ENCODE assay signal across 19 cellular contexts in genomic region chr18:21305621-21306020, GRCh38.
DNase-seq lines count a peak whose midpoint lies in the region; TF ChIP-seq lines count a peak whose summit lies in the region.
"Had no signal": no experiment of that assay in that cellular context is flagged by ENCODE, and none has a peak within 500 bp of the region (broad histone marks: within the 10 kb centered on the region; RNA-seq: fewer than 3 reads in every experiment).

No MANE protein-coding gene starts in this region.

- H3K4me3 Mint-ChIP-seq in Caco-2 (ENCODE audit: unreplicated experiment) (peak overlapping the region; percentile 1), endothelial cell (ENCODE audit: unreplicated experiment) (peak overlapping the region; percentile 12), neural progenitor cell (no peak overlapping the region)
- H3K4me3 Mint-ChIP-seq: B cell; CD4-positive, alpha-beta T cell; CD8-positive, alpha-beta memory T cell had no signal

- H3K36me3 ChIP-seq in Caco-2 (ENCODE audit: control insufficient read depth, insufficient read depth, low read length) (no peaks in the 10 kb centered on the region), mesendoderm (ENCODE audit: control insufficient read depth, insufficient read depth, low read length) (no peaks in the 10 kb centered on the region), neural progenitor cell (no peaks in the 10 kb centered on the region)
- H3K36me3 ChIP-seq: BLaER1, HAP-1 had no signal

- H3K9me3 Mint-ChIP-seq in Caco-2 (ENCODE audit: unreplicated experiment), result no peaks in the 10 kb centered on the region
- no peaks in the 10 kb centered on the region for H3K9me3 Mint-ChIP-seq in endothelial cell (ENCODE audit: unreplicated experiment)
- H3K9me3 Mint-ChIP-seq in neural progenitor cell, result no peaks in the 10 kb centered on the region
- H3K9me3 Mint-ChIP-seq: CD4-positive, alpha-beta T cell had no signal

- no peaks in the 10 kb centered on the region for H3K9me3 ChIP-seq in Caco-2
- no peaks in the 10 kb centered on the region for H3K9me3 ChIP-seq in neural progenitor cell (ENCODE audit: low read depth)
- H3K9me3 ChIP-seq: BLaER1, HAP-1 had no signal

- H2BK5ac ChIP-seq in mesendoderm (ENCODE audit: low read length), result no peak overlapping the region

- H3K27me3 Mint-ChIP-seq in Caco-2 (ENCODE audit: insufficient read depth, unreplicated experiment) (no peaks in the 10 kb centered on the region), endothelial cell (ENCODE audit: unreplicated experiment) (peaks cover 1% of the 10 kb centered on the region), neural progenitor cell (ENCODE audit: insufficient read depth, low read depth) (peaks cover 2% of the 10 kb centered on the region)
- H3K27me3 Mint-ChIP-seq: B cell had no signal

- BruUV-seq in Caco-2 (replicated peaks; lab: Mats Ljungman, UMichigan), result no TSS peak

- H3K4me1 ChIP-seq in Caco-2, result peaks cover 72% of the 10 kb centered on the region
- H3K4me1 ChIP-seq in mesendoderm (ENCODE audit: control insufficient read depth, low read depth, low read length), result peaks cover 9% of the 10 kb centered on the region
- H3K4me1 ChIP-seq in neural progenitor cell, result peaks cover 75% of the 10 kb centered on the region
- H3K4me1 ChIP-seq: BLaER1 had no signal

- H3F3A ChIP-seq in neural progenitor cell (ENCODE audit: low read depth), result peaks cover 40% of the 10 kb centered on the region

- H3K4me1 Mint-ChIP-seq in Caco-2 (ENCODE audit: low read depth, unreplicated experiment) (peaks cover 46% of the 10 kb centered on the region), endothelial cell (ENCODE audit: unreplicated experiment) (peaks cover 79% of the 10 kb centered on the region), neural progenitor cell (peaks cover 49% of the 10 kb centered on the region)
- H3K4me1 Mint-ChIP-seq: B cell; CD8-positive, alpha-beta memory T cell had no signal

- H3K27ac Mint-ChIP-seq in Caco-2 (ENCODE audit: unreplicated experiment) (peak overlapping the region; percentile 68), endothelial cell (ENCODE audit: unreplicated experiment) (peak overlapping the region; percentile 20), neural progenitor cell (no peak overlapping the region)
- H3K27ac Mint-ChIP-seq: B cell; CD4-positive, alpha-beta T cell had no signal

- H3K27ac ChIP-seq in mesendoderm (ENCODE audit: low read depth, low read length) (no peak overlapping the region), neural progenitor cell (no peak overlapping the region)
- H3K27ac ChIP-seq: 22Rv1, BLaER1, C4-2B had no signal

- H3K4ac ChIP-seq in mesendoderm (ENCODE audit: low read depth, low read length), result no peak overlapping the region

- no peak for DNase-seq in Caco-2
- no peak for DNase-seq in endothelial cell (ENCODE audit: low spot score)
- DNase-seq in mesendoderm, result peak; percentile 84
- DNase-seq in neural progenitor cell (ENCODE audit: low spot score), result no peak
- no peak for DNase-seq in NCI-H1417 (lab: John Stamatoyannopoulos, UW)
- no peak for DNase-seq in activated naive CD4-positive, alpha-beta T cell treated with Interleukin-2 at 50 U/mL for 16 hours
- no peak for DNase-seq in HCEC 1CT
- no peak for DNase-seq in CD1c-positive myeloid dendritic cell (ENCODE audit: extremely low spot score)
- DNase-seq: Calu3; CD4-positive, alpha-beta T cell; CD8-positive, alpha-beta memory T cell; DMS53; DMS79 treated with DMSO at 0.1 percent for 48 hours; GOT3 had no signal

- CTCF ChIA-PET in Caco-2 (lab: Charles Lee), result interaction anchor here (1.7 kb wide), 1 partner anchor 10 kb away, joined by 5 read pairs; no protein-coding TSS in a partner anchor

- intact Hi-C loops in Caco-2 (cut with micrococcal nuclease; ENCODE audit: unreplicated experiment), result loop anchor here (2.0 kb wide), 1 partner anchor 39 kb away; no protein-coding TSS in a partner anchor

- H4K5ac ChIP-seq in mesendoderm (ENCODE audit: low read length), result no peak overlapping the region

- H2BK120ac ChIP-seq in mesendoderm (ENCODE audit: low read depth, low read length), result no peak overlapping the region

- peak overlapping the region; percentile 60 for H2BK15ac ChIP-seq in mesendoderm (replicated peaks; ENCODE audit: low read depth)

- no peak overlapping the region for H2AK5ac ChIP-seq in mesendoderm (ENCODE audit: low read length)

- peaks cover 7% of the 10 kb centered on the region for H3K36me3 Mint-ChIP-seq in Caco-2 (ENCODE audit: insufficient read depth, unreplicated experiment)
- peaks cover 12% of the 10 kb centered on the region for H3K36me3 Mint-ChIP-seq in endothelial cell (ENCODE audit: low read depth, unreplicated experiment)
- H3K36me3 Mint-ChIP-seq in neural progenitor cell, result peaks cover 27% of the 10 kb centered on the region
- H3K36me3 Mint-ChIP-seq: CD8-positive, alpha-beta memory T cell had no signal

- TF ChIP-seq CTCF in Caco-2 (IDR thresholded peaks at IDR 0.05; ENCODE audit: insufficient read depth in 1 of 2, low read depth in 1 of 2, low read length in 1 of 2, severe bottlenecking in 1 of 2, unreplicated experiment in 1 of 2) (no peak), endothelial cell (IDR thresholded peaks at IDR 0.05; ENCODE audit: unreplicated experiment) (no peak), neural progenitor cell (IDR thresholded peaks at IDR 0.05) (no peak)

- no peak overlapping the region for H3K56ac ChIP-seq in mesendoderm (ENCODE audit: low read length)

- H4K8ac ChIP-seq in mesendoderm (ENCODE audit: low read depth, low read length), result no peak overlapping the region

- H3K4me3 ChIP-seq in Caco-2 (ENCODE audit: low read depth, low read length), result no peak overlapping the region
- H3K4me3 ChIP-seq in mesendoderm (ENCODE audit: low read length), result no peak overlapping the region
- H3K4me3 ChIP-seq in neural progenitor cell, result no peak overlapping the region
- H3K4me3 ChIP-seq: BLaER1, HAP-1 had no signal

- no peak overlapping the region for H3K18ac ChIP-seq in mesendoderm (ENCODE audit: low read length)

- H3K79me2 ChIP-seq in mesendoderm (ENCODE audit: control insufficient read depth, insufficient read depth, low read length) (no peaks in the 10 kb centered on the region), neural progenitor cell (ENCODE audit: low read depth) (peaks cover 100% of the 10 kb centered on the region)

- POLR2A ChIA-PET in Caco-2 (lab: Charles Lee), result no interaction called here

- no peak overlapping the region for H3K23ac ChIP-seq in mesendoderm (ENCODE audit: low read length)

- no peak overlapping the region for H2AFZ ChIP-seq in neural progenitor cell (replicated peaks)

- H3K27me3 ChIP-seq in Caco-2 (replicated peaks; ENCODE audit: control insufficient read depth, insufficient read depth, low read length) (no peaks in the 10 kb centered on the region), mesendoderm (ENCODE audit: insufficient read depth, low read length, poor library complexity) (no peaks in the 10 kb centered on the region), neural progenitor cell (no peaks in the 10 kb centered on the region)
- H3K27me3 ChIP-seq: BLaER1 had no signal

- H3K4me2 ChIP-seq in mesendoderm (ENCODE audit: low read length) (no peak overlapping the region), neural progenitor cell (peak overlapping the region; percentile 19)
- H3K4me2 ChIP-seq: BLaER1 had no signal

- H3K9ac ChIP-seq in mesendoderm (ENCODE audit: low read length) (no peak overlapping the region), neural progenitor cell (no peak overlapping the region)
- H3K9ac ChIP-seq: BLaER1 had no signal

- no peaks in the 10 kb centered on the region for H3K79me1 ChIP-seq in mesendoderm (ENCODE audit: low read length)

- peaks cover 100% of the 10 kb centered on the region for H4K20me1 ChIP-seq in neural progenitor cell (ENCODE audit: low read depth)
- H4K20me1 ChIP-seq: BLaER1 had no signal
